In genomic region chr22:46262449-46263207, GRCh38 we compare ENCODE assay signal across 9 cellular contexts. TPM values are rescaled to one million over a fixed set of nuclear protein-coding genes. Genes with fewer than 3 reads are reported as not detected.
A peak's percentile ranks its signal among the peaks of the same experiment; 100 is the strongest.
DNase-seq lines count a peak whose midpoint lies in the region; ATAC-seq, FAIRE-seq and TF ChIP-seq lines count a peak whose summit lies in the region.
"Had no signal": no experiment of that assay in that cellular context is flagged by ENCODE, and none has a peak within 500 bp of the region (broad histone marks: within the 10 kb centered on the region; RNA-seq: fewer than 3 reads in every experiment).

No MANE protein-coding gene starts in this region.

- no peak overlapping the region for H4K8ac ChIP-seq in trophoblast cell (ENCODE audit: low read depth, low read length)

- no peak overlapping the region for H2BK120ac ChIP-seq in trophoblast cell (ENCODE audit: insufficient read depth, low read length, poor library complexity)

- no peaks in the 10 kb centered on the region for H3K36me3 ChIP-seq in trophoblast cell (ENCODE audit: control insufficient read depth in 1 of 2, insufficient read depth in 2 of 2, low read length in 2 of 2)

- no peaks in the 10 kb centered on the region for H3K79me2 ChIP-seq in trophoblast cell (ENCODE audit: control insufficient read depth, insufficient read depth, low read length, poor library complexity)

- TF ChIP-seq POLR2A in H54 (IDR thresholded peaks at IDR 0.05; ENCODE audit: low read depth, low read length): no peak

- H3K27me3 ChIP-seq in trophoblast cell (ENCODE audit: insufficient read depth, low read length): peaks cover 22% of the 10 kb centered on the region

- peaks cover 2 to 6% of the 10 kb centered on the region in 2 experiments for H3K4me1 ChIP-seq in trophoblast cell (ENCODE audit: control insufficient read depth in 1 of 2, insufficient read depth in 2 of 2, low read length in 2 of 2)

- H3K4me3 Mint-ChIP-seq in activated T-cell treated with anti-CD3 and anti-CD28 coated beads, Interleukin-2, amount 50 U/mL, for 72 hours: peak overlapping the region in 1 of 2 donors; percentile 69
- H3K4me3 Mint-ChIP-seq in glutamatergic neuron (ENCODE audit: unreplicated experiment): no peak overlapping the region
- H3K4me3 Mint-ChIP-seq: stimulated activated naive CD8-positive, alpha-beta T cell treated with anti-CD3 and anti-CD28 coated beads, Interleukin-15, Interleukin-2, amounts not matched to agents 100 ng/mL and 50 ng/mL, for 24 hours had no signal

- H3K23ac ChIP-seq in trophoblast cell (ENCODE audit: low read length): no peak overlapping the region

- H3K9ac ChIP-seq in trophoblast cell (ENCODE audit: low read length): no peak overlapping the region

- no peak overlapping the region for H3K27ac ChIP-seq in trophoblast cell (ENCODE audit: low read depth, low read length)

- peaks cover 12 to 19% of the 10 kb centered on the region in 2 donors for H3K36me3 Mint-ChIP-seq in activated T-cell treated with anti-CD3 and anti-CD28 coated beads, Interleukin-2, amount 50 U/mL, for 72 hours (ENCODE audit: insufficient read depth in 2 of 2)
- H3K36me3 Mint-ChIP-seq in glutamatergic neuron (ENCODE audit: unreplicated experiment): peaks cover 46% of the 10 kb centered on the region

- H2AFZ ChIP-seq in trophoblast cell (ENCODE audit: insufficient read depth, low read length, poor library complexity): peak overlapping the region; percentile 15

- WGBS in trophoblast cell (ENCODE audit: extremely low coverage, insufficient coverage, insufficient read length): no CpG with 5 or more reads among the region's 107 CpGs

- peak; percentile 74 for DNase-seq in DMS53 treated with DMSO at 0.1 percent for 48 hours (lab: John Stamatoyannopoulos, UW; ENCODE audit: unreplicated experiment)
- DNase-seq in activated T-cell treated with anti-CD3 and anti-CD28 coated beads, Interleukin-2, amount 50 U/mL, for 72 hours: peak; percentile 64 to 66
- DNase-seq in glutamatergic neuron: peak; percentile 58
- peak; percentile 33 to 49 for DNase-seq in trophoblast cell
- DNase-seq in H54 (ENCODE audit: insufficient read length, low spot score): no peak
- no peak for DNase-seq in cerebellum (ENCODE audit: low spot score)

- ATAC-seq in activated T-cell treated with anti-CD3 and anti-CD28 coated beads, Interleukin-2, amount 50 U/mL, for 72 hours (replicated peaks in 1 of 2): peak; percentile 83 to 84
- ATAC-seq in GM19324 (IDR thresholded peaks at IDR 0.05; ENCODE audit: low FRiP score, unreplicated experiment) (no peak), GM18858 (IDR thresholded peaks at IDR 0.05; ENCODE audit: unreplicated experiment) (no peak)

- H3K9me3 Mint-ChIP-seq in activated T-cell treated with anti-CD3 and anti-CD28 coated beads, Interleukin-2, amount 50 U/mL, for 72 hours: peaks cover 1 to 3% of the 10 kb centered on the region in 2 donors
- peaks cover 14% of the 10 kb centered on the region for H3K9me3 Mint-ChIP-seq in glutamatergic neuron (ENCODE audit: unreplicated experiment)

- H2BK5ac ChIP-seq in trophoblast cell (ENCODE audit: low read depth, low read length, poor library complexity): no peak overlapping the region

- TF ChIP-seq CTCF in glutamatergic neuron (IDR thresholded peaks at IDR 0.05; ENCODE audit: partially characterized antibody, unreplicated experiment): no peak

- H2AK5ac ChIP-seq in trophoblast cell (ENCODE audit: low read length): no peak overlapping the region

- H3K27me3 Mint-ChIP-seq in activated T-cell treated with anti-CD3 and anti-CD28 coated beads, Interleukin-2, amount 50 U/mL, for 72 hours (ENCODE audit: low read depth): peaks cover 77% of the 10 kb centered on the region
- H3K27me3 Mint-ChIP-seq in glutamatergic neuron (ENCODE audit: unreplicated experiment): peaks cover 16% of the 10 kb centered on the region

- H3K18ac ChIP-seq in trophoblast cell (ENCODE audit: low read length): no peak overlapping the region

- H3K4ac ChIP-seq in trophoblast cell (ENCODE audit: low read depth, low read length): no peak overlapping the region

- no peak overlapping the region for H4K91ac ChIP-seq in trophoblast cell (ENCODE audit: low read depth, low read length)

- no peak overlapping the region for H3K14ac ChIP-seq in trophoblast cell (ENCODE audit: low read length)

- FAIRE-seq in H54 (lab: Jason Lieb, UNC): no peak

- peak overlapping the region; percentile 56 for H3K4me3 ChIP-seq in trophoblast cell (ENCODE audit: low read depth, low read length)

- no peaks in the 10 kb centered on the region for H3K79me1 ChIP-seq in trophoblast cell (ENCODE audit: low read length)

- peaks cover 20% of the 10 kb centered on the region for H3K9me3 ChIP-seq in trophoblast cell (ENCODE audit: insufficient read depth, low read depth, low read length)

- H3K4me1 Mint-ChIP-seq in activated T-cell treated with anti-CD3 and anti-CD28 coated beads, Interleukin-2, amount 50 U/mL, for 72 hours (ENCODE audit: low read depth): peaks cover 6% of the 10 kb centered on the region
- H3K4me1 Mint-ChIP-seq in glutamatergic neuron (ENCODE audit: low read depth, unreplicated experiment): peaks cover 2% of the 10 kb centered on the region

- H3K27ac Mint-ChIP-seq in activated T-cell treated with anti-CD3 and anti-CD28 coated beads, Interleukin-2, amount 50 U/mL, for 72 hours: no peak overlapping the region
- no peak overlapping the region for H3K27ac Mint-ChIP-seq in glutamatergic neuron (ENCODE audit: unreplicated experiment)
- H3K27ac Mint-ChIP-seq: stimulated activated naive CD8-positive, alpha-beta T cell treated with anti-CD3 and anti-CD28 coated beads, Interleukin-15, Interleukin-2, amounts not matched to agents 100 ng/mL and 50 ng/mL, for 24 hours had no signal

- H2BK12ac ChIP-seq in trophoblast cell (ENCODE audit: low read length): no peak overlapping the region

- no peak overlapping the region for H4K12ac ChIP-seq in trophoblast cell (ENCODE audit: low read depth, low read length)

- H3K4me2 ChIP-seq in trophoblast cell (ENCODE audit: low read length): peak overlapping the region; percentile 63

RNA-seq across cellular contexts. Expression of gene PKDREJ, which starts 0.5 kb away (rescaled TPM):
- not detected for total RNA-seq in activated T-cell treated with anti-CD3 and anti-CD28 coated beads, Interleukin-2, amount 50 U/mL, for 72 hours
- total RNA-seq in glutamatergic neuron (ENCODE audit: unreplicated experiment): not detected
- polyA plus RNA-seq in trophoblast cell (2013): under 0.01 TPM in 2 replicates
- total RNA-seq in cerebellum: under 0.01 TPM

RNA-seq across cellular contexts. Expression of gene TTC38, which starts 5.2 kb away (rescaled TPM):
- total RNA-seq in activated T-cell treated with anti-CD3 and anti-CD28 coated beads, Interleukin-2, amount 50 U/mL, for 72 hours: 10 to 100 TPM; 10.1 to 16.5 TPM
- total RNA-seq in glutamatergic neuron (ENCODE audit: unreplicated experiment) (12.5 TPM), cerebellum (15.3 TPM)
- 11.4 and 12.4 TPM in 2 replicates for polyA plus RNA-seq in trophoblast cell (2013)

RNA-seq across cellular contexts. Expression of gene CDPF1, which starts 12.5 kb away (rescaled TPM):
- total RNA-seq in activated T-cell treated with anti-CD3 and anti-CD28 coated beads, Interleukin-2, amount 50 U/mL, for 72 hours: 10 to 100 TPM; 13.1 to 14.9 TPM
- total RNA-seq in glutamatergic neuron (ENCODE audit: unreplicated experiment): 6.9 TPM
- polyA plus RNA-seq in trophoblast cell (2013): 5.5 and 5.9 TPM in 2 replicates
- total RNA-seq in cerebellum: 6.5 TPM

RNA-seq across cellular contexts. Expression of gene GTSE1, which starts 34.0 kb away (rescaled TPM):
- total RNA-seq in activated T-cell treated with anti-CD3 and anti-CD28 coated beads, Interleukin-2, amount 50 U/mL, for 72 hours: 10 to 100 TPM; 54.2 to 60.5 TPM
- total RNA-seq in glutamatergic neuron (ENCODE audit: unreplicated experiment) (7.5 TPM), cerebellum (6.2 TPM)
- 20.9 and 23.5 TPM in 2 replicates for polyA plus RNA-seq in trophoblast cell (2013)

Comparison
In these comparisons a context has a peak if more than half of its experiments do, and no peak if none do; other contexts are left out.
1. DNase-seq: peak in DMS53 treated with DMSO at 0.1 percent for 48 hours (single experiment), activated T-cell treated with anti-CD3 and anti-CD28 coated beads, Interleukin-2, amount 50 U/mL, for 72 hours (2 of 2), glutamatergic neuron (single experiment) and trophoblast cell (2 of 2); none in H54 (single experiment) and cerebellum (single experiment).
2. ATAC-seq: peak in activated T-cell treated with anti-CD3 and anti-CD28 coated beads, Interleukin-2, amount 50 U/mL, for 72 hours (2 of 2); none in GM19324 (single experiment) and GM18858 (single experiment).